8 cellular contexts compared by ENCODE assay signal in the genomic region with DNA sequence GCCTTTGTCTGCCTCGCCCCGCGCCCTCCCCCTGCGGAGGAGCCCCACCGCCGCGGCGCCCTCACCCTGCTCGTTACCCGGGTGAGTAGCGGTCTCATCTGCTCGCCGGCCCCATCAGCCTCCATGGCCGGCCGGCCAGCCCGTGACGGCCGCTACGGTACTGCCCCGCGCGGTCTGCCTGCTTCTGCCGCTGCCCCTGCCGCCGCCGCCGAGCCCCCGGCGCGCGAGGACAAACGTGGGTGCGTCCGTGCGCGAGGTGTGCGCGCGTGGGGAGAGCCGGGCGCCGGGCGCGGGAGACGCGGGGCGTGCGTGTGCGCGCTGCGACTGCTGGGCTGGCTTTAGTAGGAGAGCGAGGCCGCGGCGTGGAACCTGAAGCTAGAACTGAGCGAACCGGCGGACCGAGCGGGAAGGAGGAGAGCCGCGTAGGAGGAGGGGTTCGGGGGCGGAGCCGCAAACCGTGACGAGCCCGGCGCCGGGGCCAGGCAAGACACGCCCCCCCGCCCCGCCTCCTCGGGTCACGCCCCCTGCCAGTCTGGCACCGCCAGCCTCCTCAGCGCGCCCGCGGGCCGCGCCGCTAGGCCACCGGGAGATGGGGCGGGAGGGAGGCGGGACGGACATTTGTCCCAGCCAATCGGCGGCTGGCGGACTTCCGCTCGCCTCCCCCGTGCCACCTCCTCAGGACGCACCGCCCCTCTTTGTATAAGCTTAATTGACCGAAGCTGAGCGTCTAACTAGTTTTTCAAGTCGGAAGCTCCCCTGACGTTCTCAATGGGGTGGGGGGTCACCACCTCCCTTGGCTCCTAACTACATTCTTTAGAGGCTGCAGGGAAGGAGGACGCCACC. TPM values are rescaled to one million over a fixed set of nuclear protein-coding genes. Genes with fewer than 3 reads are reported as not detected.
DNase-seq lines count a peak whose midpoint lies in the region; ATAC-seq, FAIRE-seq and TF ChIP-seq lines count a peak whose summit lies in the region.

A gene (minus strand): TSS at position 383 of the 843 bp plus-strand sequence. CDS start 258 bp downstream, at position 125.

- peak; percentile 94 for DNase-seq in COLO668 (lab: John Stamatoyannopoulos, UW; ENCODE audit: unreplicated experiment)
- peak; percentile 97 for DNase-seq in HT1080 (ENCODE audit: low read depth)
- DNase-seq in NOMO-1 treated with DMSO at 0.1 percent for 48 hours (lab: John Stamatoyannopoulos, UW; ENCODE audit: unreplicated experiment), result peak; percentile 94
- DNase-seq in activated CD8-positive, alpha-beta memory T cell treated with anti-CD3 and anti-CD28 coated beads for 48 hours (ENCODE audit: low read depth in 2 of 3, low spot score in 2 of 3), result peak; percentile 94 to 96 (median 94)
- peak; percentile 91 to 99 for DNase-seq in H1 (ENCODE audit: low read depth in 1 of 2, low spot score in 2 of 2)
- peak; percentile 98 for DNase-seq in mesendoderm
- DNase-seq in stimulated activated CD8-positive, alpha-beta memory T cell treated with anti-CD3 and anti-CD28 coated beads, Interleukin-15, amount 100 ng/mL, for 1 hour (ENCODE audit: low read depth), result peak; percentile 99

- no peak within 1 kb of the TSS for H3K14ac ChIP-seq in H1 (ENCODE audit: insufficient read length)

- H2AK5ac ChIP-seq in H1 (ENCODE audit: low read depth, low read length) (no peak within 1 kb of the TSS), mesendoderm (ENCODE audit: low read length) (no peak within 1 kb of the TSS)

- POLR2A ChIA-PET in H1 (lab: Charles Lee; ENCODE audit: partially characterized antibody), result interaction anchor here (0.7 to 2.3 kb wide), 15 partner anchors 12 to 236 kb away, joined by 3 to 15 read pairs (median 4); a partner anchor contains a TSS

- H3K9ac ChIP-seq in H1 (replicated peaks in 1 of 4; ENCODE audit: extremely low read depth in 1 of 4, low read depth in 3 of 4, low read length in 3 of 4) (peak within 1 kb of the TSS; percentile 81 to 96 (median 90)), mesendoderm (ENCODE audit: low read length) (peak within 1 kb of the TSS; percentile 83)

- peak; percentile 72 to 94 for TF ChIP-seq POLR2A in H1 (IDR thresholded peaks at IDR 0.05; ENCODE audit: control extremely low read depth in 1 of 2, low read depth in 2 of 2, low read length in 2 of 2)

- TF ChIP-seq EP300 in H1 (IDR thresholded peaks at IDR 0.05; ENCODE audit: borderline replicate concordance in 1 of 2, low read depth in 2 of 2, low read length in 2 of 2), result no peak

- H3K27me3 ChIP-seq in H1 (replicated peaks in 1 of 4; ENCODE audit: control insufficient read depth in 3 of 4, extremely low read depth in 1 of 4, insufficient read depth in 3 of 4, low read length in 3 of 4) (no peaks in the 10 kb centered on the region), mesendoderm (ENCODE audit: insufficient read depth, low read length, poor library complexity) (no peaks in the 10 kb centered on the region)

- H3K4me2 ChIP-seq in H1 (ENCODE audit: insufficient read depth in 1 of 2, low read depth in 2 of 2, low read length in 2 of 2) (peak within 1 kb of the TSS; percentile 78 to 83), mesendoderm (ENCODE audit: low read length) (peak within 1 kb of the TSS; percentile 66)

- H3K56ac ChIP-seq in H1 (replicated peaks; ENCODE audit: insufficient read length, low read depth, low read length) (no peak within 1 kb of the TSS), mesendoderm (ENCODE audit: low read length) (peak within 1 kb of the TSS; percentile 95)

- H2BK120ac ChIP-seq in H1 (replicated peaks; ENCODE audit: low read depth, low read length) (no peak within 1 kb of the TSS), mesendoderm (ENCODE audit: low read depth, low read length) (no peak within 1 kb of the TSS)

- H3K27ac ChIP-seq in H1 (ENCODE audit: low read depth, low read length) (peak within 1 kb of the TSS; percentile 75), mesendoderm (ENCODE audit: low read depth, low read length) (peak within 1 kb of the TSS; percentile 96)

- H2BK5ac ChIP-seq in H1 (ENCODE audit: low read depth, low read length) (peak within 1 kb of the TSS; percentile 41), mesendoderm (ENCODE audit: low read length) (peak within 1 kb of the TSS; percentile 76)

- H3K79me1 ChIP-seq in H1 (ENCODE audit: low read depth, low read length) (no peaks in the 10 kb centered on the region), mesendoderm (ENCODE audit: low read length) (no peaks in the 10 kb centered on the region)

- no peak for FAIRE-seq in H1 (lab: Jason Lieb, UNC)

- peak within 1 kb of the TSS; percentile 79 to 91 (median 88) for H3K4me3 ChIP-seq in H1 (ENCODE audit: extremely low read depth in 1 of 4, insufficient read depth in 2 of 4, low read depth in 3 of 4, low read length in 4 of 4)
- peak within 1 kb of the TSS; percentile 69 for H3K4me3 ChIP-seq in mesendoderm (ENCODE audit: low read length)

- peak; percentile 92 for ATAC-seq in GM21360 (IDR thresholded peaks at IDR 0.05; ENCODE audit: unreplicated experiment)

- no peak; a peak in 1 of 4 replicates for TF ChIP-seq RAD21 in H1 (IDR thresholded peaks at IDR 0.05 in 1 of 2, conservative IDR thresholded peaks at IDR 0.05 in 1 of 2; ENCODE audit: low read depth in 2 of 2, low read length in 2 of 2)

- peak in 1 of 3 experiments; percentile 7; a peak in 1 of 4 replicates for TF ChIP-seq CTCF in H1 (IDR thresholded peaks at IDR 0.05; ENCODE audit: control extremely low read depth in 1 of 3, insufficient read depth in 1 of 3, low read depth in 1 of 3, low read length in 3 of 3)

- no peaks in the 10 kb centered on the region for H3K36me3 ChIP-seq in H1 (ENCODE audit: control insufficient read depth in 2 of 4, insufficient read depth in 4 of 4, low read length in 3 of 4)
- H3K36me3 ChIP-seq in mesendoderm (ENCODE audit: control insufficient read depth, insufficient read depth, low read length), result no peaks in the 10 kb centered on the region

- peak within 1 kb of the TSS; percentile 69 for H4K91ac ChIP-seq in H1 (replicated peaks; ENCODE audit: insufficient read length, low read length)

- H3K4me1 ChIP-seq in H1 (replicated peaks in 1 of 4; ENCODE audit: control insufficient read depth in 3 of 4, insufficient read depth in 4 of 4, low read length in 3 of 4) (no peaks in the 10 kb centered on the region; a peak in 1 of 7 replicates), mesendoderm (ENCODE audit: control insufficient read depth, low read depth, low read length) (no peaks in the 10 kb centered on the region)

- WGBS in H1 (ENCODE audit: extremely low coverage in 1 of 2, insufficient coverage in 1 of 2, insufficient read length in 1 of 2, insufficient replicate concordance in 2 of 2, low coverage in 1 of 2, low lambda C conversion rate in 2 of 2, missing lambda C conversion rate in 1 of 2), 2 experiments, result 0% methylated on average over 76 of the region's 100 CpGs; no CpG with 5 or more reads in 1 of the 2 experiments
- no CpG with 5 or more reads among the region's 100 CpGs for WGBS in mesendoderm (ENCODE audit: extremely low coverage, insufficient coverage, low lambda C conversion rate)

- H4K20me1 ChIP-seq in H1 (replicated peaks in 1 of 2; ENCODE audit: control insufficient read depth in 1 of 2, insufficient read depth in 2 of 2, low read length in 2 of 2), result peaks cover 5 to 16% of the 10 kb centered on the region in 2 experiments

- peaks cover 10 to 44% of the 10 kb centered on the region in 2 experiments for H3K79me2 ChIP-seq in H1 (ENCODE audit: control insufficient read depth in 1 of 2, insufficient read depth in 2 of 2, low read length in 2 of 2)
- peaks cover 46% of the 10 kb centered on the region for H3K79me2 ChIP-seq in mesendoderm (ENCODE audit: control insufficient read depth, insufficient read depth, low read length)

- H2AFZ ChIP-seq in H1 (ENCODE audit: low read length), result peak within 1 kb of the TSS; percentile 80

- H3K18ac ChIP-seq in H1 (ENCODE audit: extremely low read depth, low read length) (peak within 1 kb of the TSS; percentile 43), mesendoderm (ENCODE audit: low read length) (peak within 1 kb of the TSS; percentile 97)

- H3K4ac ChIP-seq in H1 (replicated peaks; ENCODE audit: insufficient read length, low read depth, low read length) (peak within 1 kb of the TSS; percentile 2), mesendoderm (ENCODE audit: low read depth, low read length) (peak within 1 kb of the TSS; percentile 90)

- no peak within 1 kb of the TSS for H2BK20ac ChIP-seq in H1 (ENCODE audit: low read length)

- H2BK12ac ChIP-seq in H1 (ENCODE audit: low read depth, low read length), result peak within 1 kb of the TSS; percentile 56; the same call in 1 of the 2 replicates

- H3K23ac ChIP-seq in H1 (ENCODE audit: insufficient read length) (no peak within 1 kb of the TSS), mesendoderm (ENCODE audit: low read length) (peak within 1 kb of the TSS; percentile 15)

- H3K9me3 ChIP-seq in H1 (ENCODE audit: insufficient read depth in 2 of 2, low read depth in 1 of 2, low read length in 1 of 2), result no peaks in the 10 kb centered on the region

- H2BK15ac ChIP-seq in H1 (ENCODE audit: low read length), result peak within 1 kb of the TSS; percentile 83; the same call in 1 of the 2 replicates
- H2BK15ac ChIP-seq in mesendoderm (replicated peaks; ENCODE audit: low read depth), result no peak within 1 kb of the TSS

- H4K8ac ChIP-seq in H1 (ENCODE audit: extremely low read depth, insufficient read depth, low read length), result peak within 1 kb of the TSS; percentile 96
- H4K8ac ChIP-seq in mesendoderm (ENCODE audit: low read depth, low read length), result no peak within 1 kb of the TSS

- peaks cover 9% of the 10 kb centered on the region for H3K23me2 ChIP-seq in H1 (ENCODE audit: low read depth, low read length)

- H4K5ac ChIP-seq in H1 (ENCODE audit: insufficient read length, low read depth, low read length), result peak within 1 kb of the TSS; percentile 81
- H4K5ac ChIP-seq in mesendoderm (ENCODE audit: low read length), result no peak within 1 kb of the TSS

- CTCF ChIA-PET in H1 (lab: Charles Lee; ENCODE audit: partially characterized antibody), result interaction anchor here (1.0 to 2.2 kb wide), 4 partner anchors 23 to 228 kb away, joined by 3 to 7 read pairs (median 4); no protein-coding TSS in a partner anchor

TF ChIP-seq in H1, 55 proteins besides CTCF, POLR2A, EP300 and RAD21 (continues in another document):
- no peak for TF ChIP-seq BRCA1 (IDR thresholded peaks at IDR 0.05; ENCODE audit: low read depth, low read length)

RNA-seq across cellular contexts. Expression of the gene that starts here (rescaled TPM):
- 37.9 and 38.7 TPM in 2 replicates for total RNA-seq in HT1080 (2014; rRNA removed; shearing (Covaris generic))
- 27.7 and 33.5 TPM in 2 replicates for polyA plus RNA-seq in HT1080 (2015; cell fraction: cytosol; rRNA removed)
- 165 and 194 TPM in 2 replicates for polyA plus RNA-seq in HT1080 (2015; cell fraction: nucleus; rRNA removed)
- 66.6 and 70.5 TPM in 2 replicates for total RNA-seq in H1 (2021; fragmentation: NEBNext Ultra II Directional; extraction: Animal tissue kit (Norgen Biotek cat#: 25700))
- polyA plus RNA-seq in H1 (2011; rRNA removed), result 9.2 and 14.9 TPM in 2 replicates
- 15.3 TPM for polyA plus RNA-seq in H1 (2011; cell fraction: cytosol; rRNA removed)
- 10.9 TPM for polyA plus RNA-seq in H1 (2011; cell fraction: nucleus; rRNA removed)
- polyA plus RNA-seq in H1 (2012, experiment 1 of 2), result 24.1 to 37.0 TPM (median 29.4 TPM) in 4 replicates
- 1.8 TPM for polyA plus RNA-seq in H1 (2012, experiment 2 of 2)
- 105 TPM for polyA plus RNA-seq in H1 (2013, experiment 1 of 2)
- 100 TPM for polyA plus RNA-seq in H1 (2013, experiment 2 of 2)
- 55.3 and 87.5 TPM in 2 replicates for polyA minus RNA-seq in H1 (2011; rRNA and poly(A)+ RNA removed)
- polyA minus RNA-seq in H1 (2011; cell fraction: cytosol; rRNA and poly(A)+ RNA removed), result 91.1 TPM
- 115 TPM for polyA minus RNA-seq in H1 (2011; cell fraction: nucleus; rRNA and poly(A)+ RNA removed)
- 41.6 TPM for polyA plus RNA-seq in mesendoderm (2013, experiment 1 of 2)
- polyA plus RNA-seq in mesendoderm (2013, experiment 2 of 2), result 42.5 TPM

Comparison
In these comparisons a context has a peak if more than half of its experiments do, and no peak if none do; other contexts are left out.
1. Peak in every context shown above with its lines: DNase-seq, ATAC-seq, H3K4me3 ChIP-seq and H3K27ac ChIP-seq.